Comparison of ENCODE assay signal across 21 cellular contexts in the genomic region with DNA sequence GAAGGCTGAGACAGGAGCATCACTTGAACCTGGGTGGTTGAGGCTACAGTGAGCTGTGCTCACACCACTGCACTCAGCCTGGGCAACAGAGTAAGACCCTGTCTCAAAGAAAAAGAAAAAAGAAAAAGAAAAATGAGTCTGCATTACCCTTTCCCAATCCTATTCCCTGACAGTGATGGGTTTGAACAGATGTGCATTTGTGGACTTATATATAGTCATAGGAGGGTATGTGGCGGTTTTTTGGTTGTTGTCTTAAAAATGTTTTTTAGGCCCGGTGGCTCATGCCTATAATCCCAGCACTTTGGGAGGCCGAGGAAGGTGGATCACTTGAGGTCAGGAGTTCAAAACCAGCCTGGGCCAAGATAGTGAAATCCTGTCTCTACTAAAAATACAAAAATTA. TPM values are rescaled to one million over a fixed set of nuclear protein-coding genes. Genes with fewer than 3 reads are reported as not detected.
A peak's percentile ranks its signal among the peaks of the same experiment; 100 is the strongest.
DNase-seq lines count a peak whose midpoint lies in the region; TF ChIP-seq lines count a peak whose summit lies in the region.
"Had no signal": no experiment of that assay in that cellular context is flagged by ENCODE, and none has a peak within 500 bp of the region (broad histone marks: within the 10 kb centered on the region; RNA-seq: fewer than 3 reads in every experiment).

No MANE protein-coding gene starts in this region.

- no peak overlapping the region for H3K4me3 ChIP-seq in parathyroid adenoma (ENCODE audit: low read depth, low read length)
- H3K4me3 ChIP-seq in thyroid gland (replicated peaks in 1 of 3) = no peak overlapping the region
- H3K4me3 ChIP-seq: GM12878, GM23248 had no signal

- TF ChIP-seq CTCF in parathyroid adenoma (IDR thresholded peaks at IDR 0.05) = no peak
- no peak for TF ChIP-seq CTCF in thyroid gland (IDR thresholded peaks at IDR 0.05)

- H3K9me3 ChIP-seq in parathyroid adenoma (ENCODE audit: control insufficient read depth, low read length) (no peaks in the 10 kb centered on the region), thyroid gland (no peaks in the 10 kb centered on the region)
- H3K9me3 ChIP-seq: Caco-2 had no signal

- no peak overlapping the region for H3K9ac ChIP-seq in parathyroid adenoma
- H3K9ac ChIP-seq: GM23248 had no signal

- DNase-seq in LHCN-M2 (ENCODE audit: low read depth) (peak; percentile 78), thyroid gland (no peak), NCI-H510A treated with DMSO at 0.1 percent for 48 hours (lab: John Stamatoyannopoulos, UW) (no peak), DMS114 treated with DMSO at 0.1 percent for 48 hours (lab: John Stamatoyannopoulos, UW; ENCODE audit: unreplicated experiment) (no peak)
- DNase-seq in activated CD4-positive, alpha-beta T cell treated with anti-CD3 and anti-CD28 coated beads, Interleukin-2, amount 50 U/mL, for 4 hours = no peak
- DNase-seq: Caco-2; CD4-positive, CD25-positive, alpha-beta regulatory T cell; CD8-positive, alpha-beta T cell; DMS79; EL; GDM1; GM23248; H7; HCEC 1CT; HFFc6 had no signal

- peaks cover 54% of the 10 kb centered on the region for H3K4me1 ChIP-seq in parathyroid adenoma
- peaks cover 16 to 28% of the 10 kb centered on the region in 2 donors for H3K4me1 ChIP-seq in thyroid gland
- H3K4me1 ChIP-seq: Caco-2 had no signal

- H3K27me3 ChIP-seq in parathyroid adenoma (ENCODE audit: control insufficient read depth, insufficient read depth, low read length) = no peaks in the 10 kb centered on the region
- H3K27me3 ChIP-seq in thyroid gland = no peaks in the 10 kb centered on the region

- H3K4me2 ChIP-seq in parathyroid adenoma (ENCODE audit: low read length) = no peak overlapping the region

- H3K27ac ChIP-seq in parathyroid adenoma (peak overlapping the region; percentile 95), thyroid gland (peak overlapping the region; percentile 42 to 90 (median 57))
- H3K27ac ChIP-seq: C4-2B, GM23248 had no signal

- no peak for TF ChIP-seq POLR2A in thyroid gland (IDR thresholded peaks at IDR 0.05)

- intact Hi-C loops in thyroid gland (cut with DNase I) = no loop called here

- H2AFZ ChIP-seq in parathyroid adenoma = no peak overlapping the region
- H2AFZ ChIP-seq: GM23248 had no signal

- H3K36me3 ChIP-seq in parathyroid adenoma (ENCODE audit: control insufficient read depth, insufficient read depth, low read length) (peaks cover 3% of the 10 kb centered on the region), thyroid gland (no peaks in the 10 kb centered on the region)

- no peaks in the 10 kb centered on the region for H3K79me2 ChIP-seq in parathyroid adenoma

- WGBS in thyroid gland, 2 donors = 84 to 93% methylated on average over 3 of the region's 3 CpGs

RNA-seq across cellular contexts. Expression of a gene that starts 13.4 kb away (rescaled TPM):
- 11.8 and 13.1 TPM in 2 replicates for total RNA-seq in LHCN-M2 (2014; rRNA removed)
- 6.4 TPM for polyA plus RNA-seq in LHCN-M2 (2012)
- 10 to 100 TPM; 37.1 to 67.7 (median 53.0) TPM for total RNA-seq in thyroid gland

RNA-seq across cellular contexts. Expression of a gene that starts 14.0 kb away (rescaled TPM):
- total RNA-seq in LHCN-M2 (2014; rRNA removed) = not detected in 2 replicates
- polyA plus RNA-seq in LHCN-M2 (2012) = not detected
- total RNA-seq in thyroid gland = 10 to 100 TPM; 53.2 to 79.7 (median 67.1) TPM
- total RNA-seq: A172; A673; CD8-positive, alpha-beta T cell; GM23248; HFFc6 had no signal
- polyA plus RNA-seq: BJ, GM23248 had no signal

RNA-seq across cellular contexts. Expression of a gene that starts 23.3 kb away (rescaled TPM):
- total RNA-seq in LHCN-M2 (2014; rRNA removed) (0.51 and 0.69 TPM in 2 replicates), thyroid gland (1 to 10 TPM; 3.8 to 7.3 (median 6.5) TPM)
- polyA plus RNA-seq in LHCN-M2 (2012) = 0.97 TPM

RNA-seq across cellular contexts. Expression of a gene that starts 37.7 kb away (rescaled TPM):
- total RNA-seq in LHCN-M2 (2014; rRNA removed) (10.5 and 15.0 TPM in 2 replicates), thyroid gland (10 to 100 TPM; 23.5 to 50.0 (median 31.8) TPM)
- polyA plus RNA-seq in LHCN-M2 (2012) = 26.0 TPM

RNA-seq across cellular contexts. Expression of a gene that starts 47.1 kb away (rescaled TPM):
- total RNA-seq in LHCN-M2 (2014; rRNA removed) = 83.1 and 90.6 TPM in 2 replicates
- polyA plus RNA-seq in LHCN-M2 (2012) = 39.2 TPM
- 10 to 100 TPM; 29.2 to 54.9 (median 33.5) TPM for total RNA-seq in thyroid gland

Comparison
In these comparisons a context has a peak if more than half of its experiments do, and no peak if none do; other contexts are left out.
1. RNA of a gene that starts 14.0 kb away (total RNA-seq): 53.2 to 79.7 TPM in thyroid gland; not detected in LHCN-M2; every median in the first group is over 10 times any median in the second.